Comparison of ENCODE assay signal across 8 cellular contexts in genomic region chr5:149550608-149551226, GRCh38. TPM values are rescaled to one million over a fixed set of nuclear protein-coding genes. Genes with fewer than 3 reads are reported as not detected.
A peak's percentile ranks its signal among the peaks of the same experiment; 100 is the strongest.
DNase-seq lines count a peak whose midpoint lies in the region; ATAC-seq lines count a peak whose summit lies in the region.

No MANE protein-coding gene starts in this region.

- no peaks in the 10 kb centered on the region for H3K9me3 ChIP-seq in HAP-1
- H3K9me3 ChIP-seq in SJCRH30 (replicated peaks) = no peaks in the 10 kb centered on the region
- H3K9me3 ChIP-seq in muscle layer of duodenum (ENCODE audit: control insufficient read depth in 1 of 2, low read length in 2 of 2) = no peaks in the 10 kb centered on the region

- H3K4me3 Mint-ChIP-seq in effector memory CD8-positive, alpha-beta T cell = peak overlapping the region; percentile 96 to 97

- H3K27ac ChIP-seq in SJCRH30 (peak overlapping the region; percentile 91), muscle layer of duodenum (ENCODE audit: low read length) (peak overlapping the region; percentile 97)

- DNase-seq in EH (ENCODE audit: low read depth) (peak; percentile 21), HAP-1 (ENCODE audit: low spot score in 2 of 2) (no peak), SJCRH30 (peak; percentile 13 to 30), superior temporal gyrus (ENCODE audit: extremely low spot score) (no peak)
- DNase-seq in effector memory CD8-positive, alpha-beta T cell = peak in 2 of 3 experiments; percentile 5 to 10

- in situ Hi-C loops in HAP-1 (cut with MboI; ENCODE audit: low sequenced_read_pairs) = loop anchor here (25.0 kb wide), 1 partner anchor 413 kb away; the partner anchor contains the start of gene ABLIM3

- H3K27me3 Mint-ChIP-seq in effector memory CD8-positive, alpha-beta T cell = no peaks in the 10 kb centered on the region

- H3K4me3 ChIP-seq in HAP-1 = peak overlapping the region; percentile 89
- peak overlapping the region; percentile 99 for H3K4me3 ChIP-seq in SJCRH30
- peak overlapping the region; percentile 96 to 99 for H3K4me3 ChIP-seq in muscle layer of duodenum (ENCODE audit: low read depth in 1 of 2, low read length in 2 of 2)

- peaks cover 59% of the 10 kb centered on the region for H3K36me3 Mint-ChIP-seq in effector memory CD8-positive, alpha-beta T cell (ENCODE audit: insufficient read depth)

- H3K4me1 Mint-ChIP-seq in effector memory CD8-positive, alpha-beta T cell (ENCODE audit: low read depth in 2 of 2) = peaks cover 32 to 41% of the 10 kb centered on the region in 2 donors

- H3K36me3 ChIP-seq in HAP-1 (replicated peaks) (peaks cover 42% of the 10 kb centered on the region), SJCRH30 (peaks cover 44% of the 10 kb centered on the region), muscle layer of duodenum (ENCODE audit: control insufficient read depth in 1 of 2, insufficient read depth in 2 of 2, low read length in 2 of 2) (peaks cover 0 to 33% of the 10 kb centered on the region in 2 donors)

- H3K27ac Mint-ChIP-seq in effector memory CD8-positive, alpha-beta T cell = peak overlapping the region; percentile 99

- no peak for ATAC-seq in effector memory CD8-positive, alpha-beta T cell (replicated peaks)
- ATAC-seq in HG02870 (IDR thresholded peaks at IDR 0.05; ENCODE audit: unreplicated experiment) (no peak), GM18498 (IDR thresholded peaks at IDR 0.05; ENCODE audit: unreplicated experiment) (no peak)

- peaks cover 26% of the 10 kb centered on the region for H3K4me1 ChIP-seq in HAP-1
- peaks cover 2% of the 10 kb centered on the region; the same call in 1 of the 2 replicates for H3K4me1 ChIP-seq in SJCRH30
- peaks cover 10 to 32% of the 10 kb centered on the region in 2 donors for H3K4me1 ChIP-seq in muscle layer of duodenum (ENCODE audit: control insufficient read depth in 1 of 2, insufficient read depth in 2 of 2, low read length in 2 of 2)

- H3K9me3 Mint-ChIP-seq in effector memory CD8-positive, alpha-beta T cell = no peaks in the 10 kb centered on the region

- H3K27me3 ChIP-seq in HAP-1 (ENCODE audit: low read depth) (no peaks in the 10 kb centered on the region), SJCRH30 (no peaks in the 10 kb centered on the region), muscle layer of duodenum (ENCODE audit: low read depth, low read length) (no peaks in the 10 kb centered on the region)

RNA-seq across cellular contexts. Expression of gene CSNK1A1, which starts 0.5 kb away (rescaled TPM):
- total RNA-seq in SJCRH30 (2014; rRNA removed; shearing (Covaris generic)) = 204 and 205 TPM in 2 replicates

RNA-seq across cellular contexts. Expression of gene ARHGEF37, which starts 30.6 kb away (rescaled TPM):
- total RNA-seq in SJCRH30 (2014; rRNA removed; shearing (Covaris generic)) = 0.05 and 0.38 TPM in 2 replicates

Comparison
In these comparisons a context has a peak if more than half of its experiments do, and no peak if none do; other contexts are left out.
1. DNase-seq: peak in EH (single experiment), SJCRH30 (2 of 2) and effector memory CD8-positive, alpha-beta T cell (2 of 3); none in HAP-1 (0 of 2) and superior temporal gyrus (single experiment).
2. Peak in every context shown above with its lines, with median percentiles within 50 percentile points of each other: H3K4me3 ChIP-seq.